ENCODE assay signal across 1 cellular context in the genomic region with DNA sequence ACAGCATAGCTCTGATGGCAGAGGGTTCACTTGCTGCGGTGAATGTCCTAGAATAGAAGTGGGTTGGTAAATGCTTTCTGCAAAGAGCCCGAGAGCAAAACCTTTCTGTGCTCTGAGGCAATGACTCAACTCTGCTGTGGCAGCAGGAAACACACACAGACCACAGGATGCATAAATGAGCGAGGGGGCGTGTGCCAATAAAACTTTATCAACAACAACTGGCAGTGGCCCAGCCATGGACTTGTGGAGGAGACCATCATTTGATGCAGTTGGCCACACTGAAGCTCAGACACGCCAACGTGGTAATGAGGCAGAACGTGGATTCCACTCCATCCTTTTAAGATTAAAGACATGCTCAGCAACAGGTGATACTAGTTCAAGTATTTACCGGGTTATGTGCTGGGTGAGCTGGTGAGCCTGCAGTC.
A peak's percentile ranks its signal among the peaks of the same experiment; 100 is the strongest.
TF ChIP-seq lines count a peak whose summit lies in the region.

No MANE protein-coding gene starts in this region.

TF ChIP-seq in GM12878, 131 proteins besides CTCF, POLR2A, EP300 and RAD21 (continues in another document):
- TF ChIP-seq, protein P1, sequence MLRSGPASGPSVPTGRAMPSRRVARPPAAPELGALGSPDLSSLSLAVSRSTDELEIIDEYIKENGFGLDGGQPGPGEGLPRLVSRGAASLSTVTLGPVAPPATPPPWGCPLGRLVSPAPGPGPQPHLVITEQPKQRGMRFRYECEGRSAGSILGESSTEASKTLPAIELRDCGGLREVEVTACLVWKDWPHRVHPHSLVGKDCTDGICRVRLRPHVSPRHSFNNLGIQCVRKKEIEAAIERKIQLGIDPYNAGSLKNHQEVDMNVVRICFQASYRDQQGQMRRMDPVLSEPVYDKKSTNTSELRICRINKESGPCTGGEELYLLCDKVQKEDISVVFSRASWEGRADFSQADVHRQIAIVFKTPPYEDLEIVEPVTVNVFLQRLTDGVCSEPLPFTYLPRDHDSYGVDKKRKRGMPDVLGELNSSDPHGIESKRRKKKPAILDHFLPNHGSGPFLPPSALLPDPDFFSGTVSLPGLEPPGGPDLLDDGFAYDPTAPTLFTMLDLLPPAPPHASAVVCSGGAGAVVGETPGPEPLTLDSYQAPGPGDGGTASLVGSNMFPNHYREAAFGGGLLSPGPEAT (IDR thresholded peaks at IDR 0.05; ENCODE audit: low read depth): peak; percentile 90
- TF ChIP-seq IRF4 (IDR thresholded peaks at IDR 0.05; ENCODE audit: low read depth, low read length) (peak; percentile 91), POU2F2 (IDR thresholded peaks at IDR 0.05; ENCODE audit: borderline replicate concordance, low read depth, low read length) (peak; percentile 100), BCL11A (IDR thresholded peaks at IDR 0.05; ENCODE audit: low read depth, low read length) (peak; percentile 95), SMARCA5 (IDR thresholded peaks at IDR 0.05) (no peak), NFIC (IDR thresholded peaks at IDR 0.05; ENCODE audit: low read depth, low read length) (peak; percentile 91), RBBP5 (conservative IDR thresholded peaks at IDR 0.05) (no peak), ZNF274 (IDR thresholded peaks at IDR 0.05; ENCODE audit: insufficient read depth, insufficient read length) (no peak), ZNF24 (IDR thresholded peaks at IDR 0.05) (peak; percentile 89), SP1 (IDR thresholded peaks at IDR 0.05; ENCODE audit: low read depth, low read length) (peak; percentile 94), NFXL1 (IDR thresholded peaks at IDR 0.05; ENCODE audit: borderline replicate concordance) (no peak), TARDBP (IDR thresholded peaks at IDR 0.05; ENCODE audit: borderline replicate concordance) (peak; percentile 99), FOS (IDR thresholded peaks at IDR 0.05; ENCODE audit: borderline replicate concordance, extremely low read depth, insufficient read length) (no peak), ZNF622 (IDR thresholded peaks at IDR 0.05) (no peak), ZNF207 (IDR thresholded peaks at IDR 0.05; ENCODE audit: borderline replicate concordance) (peak; percentile 87; the same call in 1 of the 2 replicates), RELA (IDR thresholded peaks at IDR 0.05; ENCODE audit: borderline replicate concordance, partially characterized antibody) (peak; percentile 87), ZNF217 (IDR thresholded peaks at IDR 0.05) (no peak; the same call in 1 of the 2 replicates), FOXM1 (IDR thresholded peaks at IDR 0.05; ENCODE audit: low read depth, low read length) (peak; percentile 93), MXI1 (IDR thresholded peaks at IDR 0.05; ENCODE audit: low read depth, low read length) (peak; percentile 90), HCFC1 (IDR thresholded peaks at IDR 0.05; ENCODE audit: low read length) (peak; percentile 64), HDGF (IDR thresholded peaks at IDR 0.05) (no peak), TBL1XR1 (IDR thresholded peaks at IDR 0.05; ENCODE audit: low read depth, low read length) (peak; percentile 99), ATF7 (IDR thresholded peaks at IDR 0.05; ENCODE audit: low read depth) (peak; percentile 94), CREB1 (IDR thresholded peaks at IDR 0.05; ENCODE audit: low read depth) (peak; percentile 82), KLF5 (IDR thresholded peaks at IDR 0.05; ENCODE audit: partially characterized antibody) (peak; percentile 58), MYB (IDR thresholded peaks at IDR 0.05; ENCODE audit: borderline replicate concordance, low read depth, low read length) (no peak)
- TF ChIP-seq, protein P2, sequence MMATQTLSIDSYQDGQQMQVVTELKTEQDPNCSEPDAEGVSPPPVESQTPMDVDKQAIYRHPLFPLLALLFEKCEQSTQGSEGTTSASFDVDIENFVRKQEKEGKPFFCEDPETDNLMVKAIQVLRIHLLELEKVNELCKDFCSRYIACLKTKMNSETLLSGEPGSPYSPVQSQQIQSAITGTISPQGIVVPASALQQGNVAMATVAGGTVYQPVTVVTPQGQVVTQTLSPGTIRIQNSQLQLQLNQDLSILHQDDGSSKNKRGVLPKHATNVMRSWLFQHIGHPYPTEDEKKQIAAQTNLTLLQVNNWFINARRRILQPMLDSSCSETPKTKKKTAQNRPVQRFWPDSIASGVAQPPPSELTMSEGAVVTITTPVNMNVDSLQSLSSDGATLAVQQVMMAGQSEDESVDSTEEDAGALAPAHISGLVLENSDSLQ (IDR thresholded peaks at IDR 0.05): peak; percentile 70
- TF ChIP-seq, protein P3, sequence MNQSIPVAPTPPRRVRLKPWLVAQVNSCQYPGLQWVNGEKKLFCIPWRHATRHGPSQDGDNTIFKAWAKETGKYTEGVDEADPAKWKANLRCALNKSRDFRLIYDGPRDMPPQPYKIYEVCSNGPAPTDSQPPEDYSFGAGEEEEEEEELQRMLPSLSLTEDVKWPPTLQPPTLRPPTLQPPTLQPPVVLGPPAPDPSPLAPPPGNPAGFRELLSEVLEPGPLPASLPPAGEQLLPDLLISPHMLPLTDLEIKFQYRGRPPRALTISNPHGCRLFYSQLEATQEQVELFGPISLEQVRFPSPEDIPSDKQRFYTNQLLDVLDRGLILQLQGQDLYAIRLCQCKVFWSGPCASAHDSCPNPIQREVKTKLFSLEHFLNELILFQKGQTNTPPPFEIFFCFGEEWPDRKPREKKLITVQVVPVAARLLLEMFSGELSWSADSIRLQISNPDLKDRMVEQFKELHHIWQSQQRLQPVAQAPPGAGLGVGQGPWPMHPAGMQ (IDR thresholded peaks at IDR 0.05; ENCODE audit: borderline replicate concordance): no peak
- TF ChIP-seq, protein P4, sequence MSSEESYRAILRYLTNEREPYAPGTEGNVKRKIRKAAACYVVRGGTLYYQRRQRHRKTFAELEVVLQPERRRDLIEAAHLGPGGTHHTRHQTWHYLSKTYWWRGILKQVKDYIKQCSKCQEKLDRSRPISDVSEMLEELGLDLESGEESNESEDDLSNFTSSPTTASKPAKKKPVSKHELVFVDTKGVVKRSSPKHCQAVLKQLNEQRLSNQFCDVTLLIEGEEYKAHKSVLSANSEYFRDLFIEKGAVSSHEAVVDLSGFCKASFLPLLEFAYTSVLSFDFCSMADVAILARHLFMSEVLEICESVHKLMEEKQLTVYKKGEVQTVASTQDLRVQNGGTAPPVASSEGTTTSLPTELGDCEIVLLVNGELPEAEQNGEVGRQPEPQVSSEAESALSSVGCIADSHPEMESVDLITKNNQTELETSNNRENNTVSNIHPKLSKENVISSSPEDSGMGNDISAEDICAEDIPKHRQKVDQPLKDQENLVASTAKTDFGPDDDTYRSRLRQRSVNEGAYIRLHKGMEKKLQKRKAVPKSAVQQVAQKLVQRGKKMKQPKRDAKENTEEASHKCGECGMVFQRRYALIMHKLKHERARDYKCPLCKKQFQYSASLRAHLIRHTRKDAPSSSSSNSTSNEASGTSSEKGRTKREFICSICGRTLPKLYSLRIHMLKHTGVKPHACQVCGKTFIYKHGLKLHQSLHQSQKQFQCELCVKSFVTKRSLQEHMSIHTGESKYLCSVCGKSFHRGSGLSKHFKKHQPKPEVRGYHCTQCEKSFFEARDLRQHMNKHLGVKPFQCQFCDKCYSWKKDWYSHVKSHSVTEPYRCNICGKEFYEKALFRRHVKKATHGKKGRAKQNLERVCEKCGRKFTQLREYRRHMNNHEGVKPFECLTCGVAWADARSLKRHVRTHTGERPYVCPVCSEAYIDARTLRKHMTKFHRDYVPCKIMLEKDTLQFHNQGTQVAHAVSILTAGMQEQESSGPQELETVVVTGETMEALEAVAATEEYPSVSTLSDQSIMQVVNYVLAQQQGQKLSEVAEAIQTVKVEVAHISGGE (CRISPR knock-in tag; IDR thresholded peaks at IDR 0.05): no peak
- TF ChIP-seq, protein P5, sequence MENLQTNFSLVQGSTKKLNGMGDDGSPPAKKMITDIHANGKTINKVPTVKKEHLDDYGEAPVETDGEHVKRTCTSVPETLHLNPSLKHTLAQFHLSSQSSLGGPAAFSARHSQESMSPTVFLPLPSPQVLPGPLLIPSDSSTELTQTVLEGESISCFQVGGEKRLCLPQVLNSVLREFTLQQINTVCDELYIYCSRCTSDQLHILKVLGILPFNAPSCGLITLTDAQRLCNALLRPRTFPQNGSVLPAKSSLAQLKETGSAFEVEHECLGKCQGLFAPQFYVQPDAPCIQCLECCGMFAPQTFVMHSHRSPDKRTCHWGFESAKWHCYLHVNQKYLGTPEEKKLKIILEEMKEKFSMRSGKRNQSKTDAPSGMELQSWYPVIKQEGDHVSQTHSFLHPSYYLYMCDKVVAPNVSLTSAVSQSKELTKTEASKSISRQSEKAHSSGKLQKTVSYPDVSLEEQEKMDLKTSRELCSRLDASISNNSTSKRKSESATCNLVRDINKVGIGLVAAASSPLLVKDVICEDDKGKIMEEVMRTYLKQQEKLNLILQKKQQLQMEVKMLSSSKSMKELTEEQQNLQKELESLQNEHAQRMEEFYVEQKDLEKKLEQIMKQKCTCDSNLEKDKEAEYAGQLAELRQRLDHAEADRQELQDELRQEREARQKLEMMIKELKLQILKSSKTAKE (IDR thresholded peaks at IDR 0.05; ENCODE audit: low read depth, poor library complexity, severe bottlenecking): peak; percentile 94
- TF ChIP-seq, protein P6, sequence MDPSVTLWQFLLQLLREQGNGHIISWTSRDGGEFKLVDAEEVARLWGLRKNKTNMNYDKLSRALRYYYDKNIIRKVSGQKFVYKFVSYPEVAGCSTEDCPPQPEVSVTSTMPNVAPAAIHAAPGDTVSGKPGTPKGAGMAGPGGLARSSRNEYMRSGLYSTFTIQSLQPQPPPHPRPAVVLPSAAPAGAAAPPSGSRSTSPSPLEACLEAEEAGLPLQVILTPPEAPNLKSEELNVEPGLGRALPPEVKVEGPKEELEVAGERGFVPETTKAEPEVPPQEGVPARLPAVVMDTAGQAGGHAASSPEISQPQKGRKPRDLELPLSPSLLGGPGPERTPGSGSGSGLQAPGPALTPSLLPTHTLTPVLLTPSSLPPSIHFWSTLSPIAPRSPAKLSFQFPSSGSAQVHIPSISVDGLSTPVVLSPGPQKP (IDR thresholded peaks at IDR 0.05; ENCODE audit: low read depth, low read length): no peak
- TF ChIP-seq, protein P7, sequence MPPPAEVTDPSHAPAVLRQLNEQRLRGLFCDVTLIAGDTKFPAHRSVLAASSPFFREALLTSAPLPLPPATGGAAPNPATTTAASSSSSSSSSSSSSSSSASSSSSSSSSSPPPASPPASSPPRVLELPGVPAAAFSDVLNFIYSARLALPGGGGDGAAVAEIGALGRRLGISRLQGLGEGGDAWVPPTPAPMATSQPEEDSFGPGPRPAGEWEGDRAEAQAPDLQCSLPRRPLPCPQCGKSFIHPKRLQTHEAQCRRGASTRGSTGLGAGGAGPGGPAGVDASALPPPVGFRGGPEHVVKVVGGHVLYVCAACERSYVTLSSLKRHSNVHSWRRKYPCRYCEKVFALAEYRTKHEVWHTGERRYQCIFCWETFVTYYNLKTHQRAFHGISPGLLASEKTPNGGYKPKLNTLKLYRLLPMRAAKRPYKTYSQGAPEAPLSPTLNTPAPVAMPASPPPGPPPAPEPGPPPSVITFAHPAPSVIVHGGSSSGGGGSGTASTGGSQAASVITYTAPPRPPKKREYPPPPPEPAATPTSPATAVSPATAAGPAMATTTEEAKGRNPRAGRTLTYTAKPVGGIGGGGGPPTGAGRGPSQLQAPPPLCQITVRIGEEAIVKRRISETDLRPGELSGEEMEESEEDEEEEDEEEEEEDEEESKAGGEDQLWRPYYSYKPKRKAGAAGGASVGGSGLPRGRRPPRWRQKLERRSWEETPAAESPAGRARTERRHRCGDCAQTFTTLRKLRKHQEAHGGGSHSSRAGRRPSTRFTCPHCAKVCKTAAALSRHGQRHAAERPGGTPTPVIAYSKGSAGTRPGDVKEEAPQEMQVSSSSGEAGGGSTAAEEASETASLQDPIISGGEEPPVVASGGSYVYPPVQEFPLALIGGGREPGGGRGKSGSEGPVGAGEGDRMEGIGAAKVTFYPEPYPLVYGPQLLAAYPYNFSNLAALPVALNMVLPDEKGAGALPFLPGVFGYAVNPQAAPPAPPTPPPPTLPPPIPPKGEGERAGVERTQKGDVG (CRISPR knock-in tag; IDR thresholded peaks at IDR 0.05): no peak
- TF ChIP-seq, protein P8, sequence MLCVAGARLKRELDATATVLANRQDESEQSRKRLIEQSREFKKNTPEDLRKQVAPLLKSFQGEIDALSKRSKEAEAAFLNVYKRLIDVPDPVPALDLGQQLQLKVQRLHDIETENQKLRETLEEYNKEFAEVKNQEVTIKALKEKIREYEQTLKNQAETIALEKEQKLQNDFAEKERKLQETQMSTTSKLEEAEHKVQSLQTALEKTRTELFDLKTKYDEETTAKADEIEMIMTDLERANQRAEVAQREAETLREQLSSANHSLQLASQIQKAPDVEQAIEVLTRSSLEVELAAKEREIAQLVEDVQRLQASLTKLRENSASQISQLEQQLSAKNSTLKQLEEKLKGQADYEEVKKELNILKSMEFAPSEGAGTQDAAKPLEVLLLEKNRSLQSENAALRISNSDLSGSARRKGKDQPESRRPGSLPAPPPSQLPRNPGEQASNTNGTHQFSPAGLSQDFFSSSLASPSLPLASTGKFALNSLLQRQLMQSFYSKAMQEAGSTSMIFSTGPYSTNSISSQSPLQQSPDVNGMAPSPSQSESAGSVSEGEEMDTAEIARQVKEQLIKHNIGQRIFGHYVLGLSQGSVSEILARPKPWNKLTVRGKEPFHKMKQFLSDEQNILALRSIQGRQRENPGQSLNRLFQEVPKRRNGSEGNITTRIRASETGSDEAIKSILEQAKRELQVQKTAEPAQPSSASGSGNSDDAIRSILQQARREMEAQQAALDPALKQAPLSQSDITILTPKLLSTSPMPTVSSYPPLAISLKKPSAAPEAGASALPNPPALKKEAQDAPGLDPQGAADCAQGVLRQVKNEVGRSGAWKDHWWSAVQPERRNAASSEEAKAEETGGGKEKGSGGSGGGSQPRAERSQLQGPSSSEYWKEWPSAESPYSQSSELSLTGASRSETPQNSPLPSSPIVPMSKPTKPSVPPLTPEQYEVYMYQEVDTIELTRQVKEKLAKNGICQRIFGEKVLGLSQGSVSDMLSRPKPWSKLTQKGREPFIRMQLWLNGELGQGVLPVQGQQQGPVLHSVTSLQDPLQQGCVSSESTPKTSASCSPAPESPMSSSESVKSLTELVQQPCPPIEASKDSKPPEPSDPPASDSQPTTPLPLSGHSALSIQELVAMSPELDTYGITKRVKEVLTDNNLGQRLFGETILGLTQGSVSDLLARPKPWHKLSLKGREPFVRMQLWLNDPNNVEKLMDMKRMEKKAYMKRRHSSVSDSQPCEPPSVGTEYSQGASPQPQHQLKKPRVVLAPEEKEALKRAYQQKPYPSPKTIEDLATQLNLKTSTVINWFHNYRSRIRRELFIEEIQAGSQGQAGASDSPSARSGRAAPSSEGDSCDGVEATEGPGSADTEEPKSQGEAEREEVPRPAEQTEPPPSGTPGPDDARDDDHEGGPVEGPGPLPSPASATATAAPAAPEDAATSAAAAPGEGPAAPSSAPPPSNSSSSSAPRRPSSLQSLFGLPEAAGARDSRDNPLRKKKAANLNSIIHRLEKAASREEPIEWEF (IDR thresholded peaks at IDR 0.05; ENCODE audit: insufficient replicate concordance, low read depth, low read length): peak; percentile 71
